1 cellular context compared by ENCODE assay signal in the genomic region with DNA sequence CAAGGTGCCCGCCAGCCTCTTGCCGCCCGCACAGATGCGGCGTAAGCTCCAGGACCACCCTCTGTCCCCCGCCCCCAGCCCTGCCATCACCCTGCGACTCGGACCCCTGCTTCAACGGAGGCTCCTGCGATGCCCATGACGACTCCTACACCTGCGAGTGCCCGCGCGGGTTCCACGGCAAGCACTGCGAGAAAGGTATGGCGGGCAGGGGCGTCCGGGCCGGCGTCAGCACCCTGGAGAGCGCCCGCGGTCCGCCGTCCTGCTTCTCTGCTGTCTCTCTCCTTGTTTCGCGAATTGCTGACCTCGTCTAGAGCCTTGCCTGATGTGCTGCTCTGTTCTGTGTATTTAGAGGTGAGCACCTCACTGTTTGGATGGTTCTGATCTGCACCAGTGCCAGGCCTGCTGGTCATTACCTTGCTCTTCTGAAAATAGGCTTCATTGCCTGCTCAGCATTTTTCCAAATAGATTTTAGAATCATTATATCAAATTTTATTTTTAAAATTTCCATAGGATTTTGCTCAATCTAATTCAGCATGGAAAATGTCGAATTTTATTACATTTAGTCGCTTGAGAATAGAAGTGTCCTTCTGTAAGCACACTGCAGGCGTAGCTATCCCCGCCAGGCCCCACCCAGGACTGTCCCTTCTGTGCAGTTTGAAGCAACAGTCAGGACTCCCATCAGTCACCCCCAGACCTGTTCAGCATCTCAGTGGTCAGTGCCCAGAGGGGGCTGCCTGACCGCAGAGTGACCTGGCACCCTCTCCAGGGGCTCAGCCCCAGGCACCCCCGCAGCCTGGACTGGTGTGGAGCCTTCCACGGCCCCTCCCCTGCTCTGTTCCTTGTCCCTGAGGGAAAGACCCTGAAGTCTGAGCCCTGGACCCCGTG.
A peak's percentile ranks its signal among the peaks of the same experiment; 100 is the strongest.
TF ChIP-seq lines count a peak whose summit lies in the region.

No MANE protein-coding gene starts in this region.

TF ChIP-seq in HepG2, 621 proteins besides CTCF, POLR2A, EP300 and RAD21 (continued from another document):
- TF ChIP-seq REST (IDR thresholded peaks at IDR 0.05; ENCODE audit: borderline replicate concordance in 1 of 2, low read depth in 1 of 2, low read length in 2 of 2) (peak; percentile 79 to 91), MIER2 (CRISPR knock-in tag; IDR thresholded peaks at IDR 0.05) (peak; percentile 86), ZBTB33 (CRISPR knock-in tag; IDR thresholded peaks at IDR 0.05) (peak; percentile 87), ZNF75D (CRISPR knock-in tag; IDR thresholded peaks at IDR 0.05; ENCODE audit: borderline replicate concordance) (no peak), FOXM1 (CRISPR knock-in tag; IDR thresholded peaks at IDR 0.05) (no peak), ZNF251 (CRISPR knock-in tag; IDR thresholded peaks at IDR 0.05) (no peak), FOSL1 (CRISPR knock-in tag; IDR thresholded peaks at IDR 0.05; ENCODE audit: borderline replicate concordance) (no peak), ZNF263 (CRISPR knock-in tag; IDR thresholded peaks at IDR 0.05) (no peak), GMEB2 (CRISPR knock-in tag; IDR thresholded peaks at IDR 0.05; ENCODE audit: low read depth) (no peak), MLLT10 (CRISPR knock-in tag; IDR thresholded peaks at IDR 0.05) (no peak), ZFP91 (CRISPR knock-in tag; IDR thresholded peaks at IDR 0.05; ENCODE audit: borderline replicate concordance) (no peak)
